In the genomic region with DNA sequence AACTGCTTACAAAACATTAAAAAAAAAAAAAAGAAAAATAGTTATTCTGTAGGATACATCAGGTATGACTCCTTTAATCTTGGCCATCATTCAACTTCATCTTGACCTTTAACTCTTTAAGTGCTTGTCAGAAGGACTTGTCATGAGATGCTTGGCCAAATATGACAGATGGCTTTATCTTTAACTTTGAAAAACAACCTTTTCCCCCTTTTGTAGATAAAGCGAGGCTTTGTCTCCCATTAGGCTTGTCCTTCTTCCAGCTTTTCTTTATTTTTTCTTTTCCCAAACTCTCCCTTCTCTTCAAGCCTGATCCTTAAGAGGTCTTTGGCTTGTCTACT, we compare ENCODE assay signal across 8 cellular contexts. TPM values are rescaled to one million over a fixed set of nuclear protein-coding genes. Genes with fewer than 3 reads are reported as not detected.
DNase-seq lines count a peak whose midpoint lies in the region; ATAC-seq and TF ChIP-seq lines count a peak whose summit lies in the region.

No MANE protein-coding gene starts in this region.

- CTCF ChIA-PET in activated CD8-positive, alpha-beta T cell treated with anti-CD3 and anti-CD28 coated beads for 36 hours (lab: Charles Lee): no interaction called here

- peaks cover 66% of the 10 kb centered on the region for H3K36me3 Mint-ChIP-seq in activated CD8-positive, alpha-beta T cell treated with anti-CD3 and anti-CD28 coated beads for 36 hours (ENCODE audit: low read depth)
- peaks cover 28% of the 10 kb centered on the region for H3K36me3 Mint-ChIP-seq in type B pancreatic cell

- peak overlapping the region; percentile 98 for H3K4me3 Mint-ChIP-seq in activated CD8-positive, alpha-beta T cell treated with anti-CD3 and anti-CD28 coated beads for 36 hours
- peak overlapping the region; percentile 98 for H3K4me3 Mint-ChIP-seq in type B pancreatic cell

- H3K36me3 ChIP-seq in left ventricle myocardium inferior: peaks cover 20% of the 10 kb centered on the region
- no peaks in the 10 kb centered on the region for H3K36me3 ChIP-seq in right atrium auricular region
- H3K36me3 ChIP-seq in iPS-20b (ENCODE audit: insufficient read depth, low read depth, low read length): peaks cover 60% of the 10 kb centered on the region

- no peaks in the 10 kb centered on the region for H3K9me3 ChIP-seq in left ventricle myocardium inferior (replicated peaks)
- no peaks in the 10 kb centered on the region for H3K9me3 ChIP-seq in right atrium auricular region
- no peaks in the 10 kb centered on the region for H3K9me3 ChIP-seq in iPS-20b (ENCODE audit: insufficient read depth, low read depth, low read length)

- H3K4me1 ChIP-seq in left ventricle myocardium inferior: peaks cover 71% of the 10 kb centered on the region
- peaks cover 0 to 43% of the 10 kb centered on the region in 2 donors for H3K4me1 ChIP-seq in right atrium auricular region
- peaks cover 13% of the 10 kb centered on the region; the same call in 1 of the 2 replicates for H3K4me1 ChIP-seq in iPS-20b (ENCODE audit: insufficient read depth, low read length)

- H3K4me3 ChIP-seq in left ventricle myocardium inferior (peak overlapping the region; percentile 83), right atrium auricular region (peak overlapping the region in 1 of 2 donors; percentile 0), iPS-20b (ENCODE audit: low read length) (peak overlapping the region; percentile 100)

- H3K9me3 Mint-ChIP-seq in activated CD8-positive, alpha-beta T cell treated with anti-CD3 and anti-CD28 coated beads for 36 hours: no peaks in the 10 kb centered on the region
- no peaks in the 10 kb centered on the region for H3K9me3 Mint-ChIP-seq in type B pancreatic cell

- TF ChIP-seq CTCF in left ventricle myocardium inferior (IDR thresholded peaks at IDR 0.05; ENCODE audit: borderline replicate concordance) (no peak), right atrium auricular region (IDR thresholded peaks at IDR 0.05) (no peak), type B pancreatic cell (conservative IDR thresholded peaks at IDR 0.05) (no peak)
- no peak for TF ChIP-seq CTCF in activated CD8-positive, alpha-beta T cell treated with anti-CD3 and anti-CD28 coated beads for 36 hours (IDR thresholded peaks at IDR 0.05)

- intact Hi-C loops in left ventricle myocardium inferior (cut with micrococcal nuclease): loop anchor here (5.0 kb wide), 1 partner anchor 44 kb away; no protein-coding TSS in a partner anchor
- intact Hi-C loops in activated CD8-positive, alpha-beta T cell treated with anti-CD3 and anti-CD28 coated beads for 36 hours (cut with micrococcal nuclease): no loop called here

- ATAC-seq in activated CD8-positive, alpha-beta T cell treated with anti-CD3 and anti-CD28 coated beads for 36 hours: no peak

- POLR2A ChIA-PET in activated CD8-positive, alpha-beta T cell treated with anti-CD3 and anti-CD28 coated beads for 36 hours (lab: Charles Lee): interaction anchor here (0.7 to 10.5 kb wide), 3 partner anchors 11 to 23 kb away, joined by 3 to 128 read pairs (median 120); a partner anchor contains a TSS

- peak overlapping the region; percentile 49 for H3K27ac ChIP-seq in left ventricle myocardium inferior (replicated peaks)
- H3K27ac ChIP-seq in right atrium auricular region: no peak overlapping the region
- no peak overlapping the region for H3K27ac ChIP-seq in iPS-20b (ENCODE audit: low read length)

- H3K9ac ChIP-seq in iPS-20b (ENCODE audit: low read depth, low read length): peak overlapping the region; percentile 94; the same call in 1 of the 2 replicates

- H3K27me3 Mint-ChIP-seq in activated CD8-positive, alpha-beta T cell treated with anti-CD3 and anti-CD28 coated beads for 36 hours: no peaks in the 10 kb centered on the region
- H3K27me3 Mint-ChIP-seq in type B pancreatic cell: peaks cover 3% of the 10 kb centered on the region

- DNase-seq in left ventricle myocardium inferior: no peak
- no peak for DNase-seq in right atrium auricular region (ENCODE audit: low spot score)
- no peak for DNase-seq in activated CD8-positive, alpha-beta T cell treated with anti-CD3 and anti-CD28 coated beads for 36 hours
- no peak for DNase-seq in type B pancreatic cell (ENCODE audit: extremely low spot score, unreplicated experiment)
- no peak for DNase-seq in NCI-H1092 (lab: John Stamatoyannopoulos, UW)
- no peak for DNase-seq in stimulated activated CD4-positive, alpha-beta T cell treated with anti-CD3 and anti-CD28 coated beads, Interleukin-15, amount 100 ng/mL, for 24 hours
- DNase-seq in COR-L47 (lab: John Stamatoyannopoulos, UW): no peak

- peaks cover 46% of the 10 kb centered on the region for H3K4me1 Mint-ChIP-seq in activated CD8-positive, alpha-beta T cell treated with anti-CD3 and anti-CD28 coated beads for 36 hours (ENCODE audit: low read depth)
- peaks cover 42% of the 10 kb centered on the region for H3K4me1 Mint-ChIP-seq in type B pancreatic cell (ENCODE audit: unreplicated experiment)

- peak overlapping the region; percentile 98 for H3K27ac Mint-ChIP-seq in activated CD8-positive, alpha-beta T cell treated with anti-CD3 and anti-CD28 coated beads for 36 hours
- H3K27ac Mint-ChIP-seq in type B pancreatic cell: peak overlapping the region; percentile 93

- H3K27me3 ChIP-seq in left ventricle myocardium inferior (ENCODE audit: low read depth) (no peaks in the 10 kb centered on the region), right atrium auricular region (no peaks in the 10 kb centered on the region), iPS-20b (ENCODE audit: insufficient read depth, low read length) (no peaks in the 10 kb centered on the region)

RNA-seq across cellular contexts. Expression of a gene that starts 2.3 kb away (rescaled TPM):
- 56.5 TPM for total RNA-seq in left ventricle myocardium inferior
- 10 to 100 TPM; 38.6 to 43.1 TPM for total RNA-seq in right atrium auricular region
- total RNA-seq in activated CD8-positive, alpha-beta T cell treated with anti-CD3 and anti-CD28 coated beads for 36 hours: 100 to 1,000 TPM; 203 to 206 TPM
- total RNA-seq in type B pancreatic cell (ENCODE audit: low replicate concordance): 113 and 177 TPM in 2 replicates

RNA-seq across cellular contexts. Expression of a gene that starts 18.2 kb away (rescaled TPM):
- total RNA-seq in left ventricle myocardium inferior (92.3 TPM), right atrium auricular region (100 to 1,000 TPM in 1 of 2 donors, 10 to 100 TPM in 1; 92.3 to 105 TPM), type B pancreatic cell (ENCODE audit: low replicate concordance) (132 and 146 TPM in 2 replicates)
- 100 to 1,000 TPM; 130 to 133 TPM for total RNA-seq in activated CD8-positive, alpha-beta T cell treated with anti-CD3 and anti-CD28 coated beads for 36 hours
